Comparison of ENCODE assay signal across 1 cellular context in the genomic region with DNA sequence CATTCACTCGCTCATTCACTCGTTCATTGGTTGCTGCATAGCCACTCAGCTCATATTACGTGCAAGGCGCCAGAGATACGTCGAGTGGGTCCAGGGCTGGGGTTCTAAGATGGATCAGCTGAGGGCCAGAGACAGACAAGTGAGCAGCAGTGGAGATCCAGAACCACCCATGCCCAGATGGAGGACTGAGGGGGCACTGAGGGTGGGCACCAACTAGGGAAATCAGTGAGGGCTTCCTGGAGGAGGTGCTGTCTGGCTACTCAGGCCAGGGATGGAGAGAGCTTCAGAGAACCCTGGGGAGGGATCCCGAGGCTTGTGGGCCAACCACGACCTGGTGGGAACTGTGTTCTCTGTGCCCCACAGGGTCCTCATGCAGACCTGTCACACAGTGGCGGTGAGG.
TF ChIP-seq lines count a peak whose summit lies in the region.

No MANE protein-coding gene starts in this region.

TF ChIP-seq in HepG2, 621 proteins besides CTCF, POLR2A, EP300 and RAD21 (continued from another document):
- TF ChIP-seq ZNF784 (CRISPR knock-in tag; IDR thresholded peaks at IDR 0.05; ENCODE audit: borderline replicate concordance): no peak
- no peak for TF ChIP-seq ZNF878 (CRISPR knock-in tag; IDR thresholded peaks at IDR 0.05)
- TF ChIP-seq TERF1 (CRISPR knock-in tag; IDR thresholded peaks at IDR 0.05): no peak
- TF ChIP-seq ZNF205 (CRISPR knock-in tag; IDR thresholded peaks at IDR 0.05): no peak
- TF ChIP-seq ZNF75D (CRISPR knock-in tag; IDR thresholded peaks at IDR 0.05; ENCODE audit: borderline replicate concordance): no peak
